Comparison of ENCODE assay signal across 20 cellular contexts in genomic region chr3:37181766-37182165, GRCh38. TPM values are rescaled to one million over a fixed set of nuclear protein-coding genes. Genes with fewer than 3 reads are reported as not detected.
DNase-seq lines count a peak whose midpoint lies in the region; ATAC-seq and TF ChIP-seq lines count a peak whose summit lies in the region.
"Had no signal": no experiment of that assay in that cellular context is flagged by ENCODE, and none has a peak within 500 bp of the region (broad histone marks: within the 10 kb centered on the region; RNA-seq: fewer than 3 reads in every experiment).

No MANE protein-coding gene starts in this region.

- H3K9me3 ChIP-seq in neuronal stem cell (replicated peaks in 1 of 2; ENCODE audit: control insufficient read depth in 2 of 2, insufficient read depth in 1 of 2, low read depth in 1 of 2, low read length in 2 of 2), result no peaks in the 10 kb centered on the region
- H3K9me3 ChIP-seq: spleen, uterus had no signal

- peaks cover 3% of the 10 kb centered on the region for H3K79me1 ChIP-seq in neuronal stem cell (ENCODE audit: low read depth, low read length)

- no peak overlapping the region for H2AK5ac ChIP-seq in neuronal stem cell (ENCODE audit: low read depth, low read length)

- H3K27me3 Mint-ChIP-seq in dendritic cell treated with granulocyte-macrophage colony-stimulating factor and Interleukin-4, amounts not matched to agents 40 ng/mL and 50 ng/mL, for 4 days, result no peaks in the 10 kb centered on the region
- no peaks in the 10 kb centered on the region for H3K27me3 Mint-ChIP-seq in activated CD4-positive, alpha-beta T cell treated with anti-CD3 and anti-CD28 coated beads, Interleukin-2, amount 10 ng/mL, durations not matched to agents 24 days and 14 days
- no peaks in the 10 kb centered on the region for H3K27me3 Mint-ChIP-seq in GM23338 (ENCODE audit: insufficient read depth, low read depth, poor library complexity)
- H3K27me3 Mint-ChIP-seq: activated CD4-positive, alpha-beta memory T cell treated with anti-CD3 and anti-CD28 coated beads, Interleukin-2, amount 10 ng/mL, durations not matched to agents 7 days and 5 days; IgD-negative memory B cell; stimulated activated memory B cell treated with anti-CD40 and anti-IgM and Interleukin-4, amounts not matched to agents 10 μg/mL and 1 μg/mL and 100 μg/mL, for 72 hours had no signal

- no CpG with 5 or more reads among the region's 7 CpGs for WGBS in neuronal stem cell (ENCODE audit: extremely low coverage in 2 of 2, insufficient read length in 2 of 2, insufficient replicate concordance in 1 of 2), 2 donors

- H2BK120ac ChIP-seq in neuronal stem cell (ENCODE audit: low read depth, low read length), result no peak overlapping the region

- H3K9ac ChIP-seq in neuronal stem cell (ENCODE audit: low read depth, low read length, poor library complexity), result no peak overlapping the region

- no peak overlapping the region for H2BK5ac ChIP-seq in neuronal stem cell (ENCODE audit: low read length)

- H3K4me1 ChIP-seq in neuronal stem cell (ENCODE audit: control insufficient read depth in 2 of 2, insufficient read depth in 1 of 2, low read depth in 1 of 2, low read length in 2 of 2) (peaks cover 0 to 2% of the 10 kb centered on the region in 2 donors), GM23338 (ENCODE audit: insufficient read depth) (peaks cover 9% of the 10 kb centered on the region; the same call in 1 of the 2 replicates)

- peaks cover 8% of the 10 kb centered on the region for H3K36me3 Mint-ChIP-seq in dendritic cell treated with granulocyte-macrophage colony-stimulating factor and Interleukin-4, amounts not matched to agents 40 ng/mL and 50 ng/mL, for 4 days (ENCODE audit: low read depth)
- H3K36me3 Mint-ChIP-seq in activated CD4-positive, alpha-beta T cell treated with anti-CD3 and anti-CD28 coated beads, Interleukin-2, amount 10 ng/mL, durations not matched to agents 24 days and 14 days (ENCODE audit: low read depth), result peaks cover 2% of the 10 kb centered on the region
- no peaks in the 10 kb centered on the region for H3K36me3 Mint-ChIP-seq in GM23338 (ENCODE audit: low read depth)
- H3K36me3 Mint-ChIP-seq: IgD-negative memory B cell; stimulated activated memory B cell treated with anti-CD40 and anti-IgM and Interleukin-4, amounts not matched to agents 10 μg/mL and 1 μg/mL and 100 μg/mL, for 72 hours had no signal

- H3K36me3 ChIP-seq in neuronal stem cell (replicated peaks in 1 of 2; ENCODE audit: control insufficient read depth in 2 of 2, insufficient read depth in 2 of 2, low read length in 2 of 2) (peaks cover 0 to 11% of the 10 kb centered on the region in 2 donors), GM23338 (ENCODE audit: insufficient read depth) (no peaks in the 10 kb centered on the region)
- H3K36me3 ChIP-seq: spleen, uterus had no signal

- no peak overlapping the region for H3K23ac ChIP-seq in neuronal stem cell (ENCODE audit: low read depth, low read length, poor library complexity)

- H3K4me3 ChIP-seq in AG10803 (ENCODE audit: low read length), result no peak overlapping the region
- no peak overlapping the region for H3K4me3 ChIP-seq in neuronal stem cell (ENCODE audit: low read length in 2 of 2)
- H3K4me3 ChIP-seq in GM23338, result no peak overlapping the region
- H3K4me3 ChIP-seq: spleen, uterus had no signal

- H3K27ac ChIP-seq in neuronal stem cell (replicated peaks; ENCODE audit: low read length) (no peak overlapping the region), GM23338 (ENCODE audit: low read depth) (no peak overlapping the region)

- intact Hi-C loops in dendritic cell treated with granulocyte-macrophage colony-stimulating factor and Interleukin-4, amounts not matched to agents 40 ng/mL and 50 ng/mL, for 4 days (cut with micrococcal nuclease), result no loop called here
- intact Hi-C loops in activated CD4-positive, alpha-beta T cell treated with anti-CD3 and anti-CD28 coated beads, Interleukin-2, amount 10 ng/mL, durations not matched to agents 24 days and 14 days (cut with micrococcal nuclease), result no loop called here

- DNase-seq in AG10803 (ENCODE audit: low read depth) (peak; percentile 63), OCI-M1 (lab: John Stamatoyannopoulos, UW) (peak; percentile 29), neuronal stem cell (ENCODE audit: low spot score) (no peak), NAMALWA (ENCODE audit: low spot score) (no peak), GM23338 (ENCODE audit: low spot score) (no peak), left lobe of liver (ENCODE audit: low spot score) (no peak)
- DNase-seq in activated CD4-positive, alpha-beta T cell treated with anti-CD3 and anti-CD28 coated beads, Interleukin-2, amount 10 ng/mL, durations not matched to agents 24 days and 14 days, result no peak
- DNase-seq: activated CD4-positive, alpha-beta memory T cell treated with anti-CD3 and anti-CD28 coated beads, Interleukin-2, amount 10 ng/mL, durations not matched to agents 7 days and 5 days; amniotic stem cell; cortex of kidney; NCI-H1105; NCI-H2171; posterior cingulate gyrus; SIG-M5; spleen; uterus had no signal

- H4K20me1 ChIP-seq in GM23338 (replicated peaks; ENCODE audit: insufficient read depth), result 0 out of 2 replicates have a peak, but pooled peaks cover 3% of the 10 kb centered on the region

- no peak overlapping the region for H3K18ac ChIP-seq in neuronal stem cell (ENCODE audit: low read length)

- ATAC-seq in GM23338 (no peak), left lobe of liver (no peak)
- ATAC-seq: stimulated activated memory B cell treated with anti-CD40 and anti-IgM and Interleukin-4, amounts not matched to agents 10 μg/mL and 1 μg/mL and 100 μg/mL, for 72 hours had no signal

- no peak overlapping the region for H3K4ac ChIP-seq in neuronal stem cell (ENCODE audit: low read length)

- no peaks in the 10 kb centered on the region for H3K9me3 Mint-ChIP-seq in dendritic cell treated with granulocyte-macrophage colony-stimulating factor and Interleukin-4, amounts not matched to agents 40 ng/mL and 50 ng/mL, for 4 days
- no peaks in the 10 kb centered on the region for H3K9me3 Mint-ChIP-seq in activated CD4-positive, alpha-beta T cell treated with anti-CD3 and anti-CD28 coated beads, Interleukin-2, amount 10 ng/mL, durations not matched to agents 24 days and 14 days
- H3K9me3 Mint-ChIP-seq in GM23338, result no peaks in the 10 kb centered on the region
- H3K9me3 Mint-ChIP-seq: activated CD4-positive, alpha-beta memory T cell treated with anti-CD3 and anti-CD28 coated beads, Interleukin-2, amount 10 ng/mL, durations not matched to agents 7 days and 5 days; activated T-helper 1 cell treated with anti-CD3 and anti-CD28 coated beads, Interleukin-12 subunit alpha, Interleukin-12 subunit beta, Interleukin-2, Interleukin-4 antibody, amounts not matched to agents 30 ng/mL and 10 ng/mL and 1 ng/mL, durations not matched to agents 14 hours and 24 hours and 36 hours; IgD-negative memory B cell; stimulated activated memory B cell treated with anti-CD40 and anti-IgM and Interleukin-4, amounts not matched to agents 10 μg/mL and 1 μg/mL and 100 μg/mL, for 72 hours had no signal

- peaks cover 36% of the 10 kb centered on the region for H3K4me1 Mint-ChIP-seq in dendritic cell treated with granulocyte-macrophage colony-stimulating factor and Interleukin-4, amounts not matched to agents 40 ng/mL and 50 ng/mL, for 4 days (ENCODE audit: low read depth)
- H3K4me1 Mint-ChIP-seq in activated CD4-positive, alpha-beta T cell treated with anti-CD3 and anti-CD28 coated beads, Interleukin-2, amount 10 ng/mL, durations not matched to agents 24 days and 14 days, result peaks cover 30% of the 10 kb centered on the region
- peaks cover 4% of the 10 kb centered on the region; the same call in 2 of the 3 replicates for H3K4me1 Mint-ChIP-seq in GM23338

- H2BK15ac ChIP-seq in neuronal stem cell (ENCODE audit: low read length), result no peak overlapping the region

- H3K27me3 ChIP-seq in neuronal stem cell (ENCODE audit: control insufficient read depth in 3 of 3, insufficient read depth in 3 of 3, low read depth in 1 of 3, low read length in 3 of 3) (no peaks in the 10 kb centered on the region), GM23338 (ENCODE audit: insufficient read depth) (no peaks in the 10 kb centered on the region)
- H3K27me3 ChIP-seq: spleen, uterus had no signal

- H3F3A ChIP-seq in GM23338 (replicated peaks; ENCODE audit: low read depth), result no peaks in the 10 kb centered on the region

- H3K9me2 ChIP-seq in GM23338 (ENCODE audit: insufficient read depth), result no peaks in the 10 kb centered on the region

- no peak overlapping the region for H3K14ac ChIP-seq in neuronal stem cell (ENCODE audit: low read length)

- peaks cover 19% of the 10 kb centered on the region for H3K79me2 ChIP-seq in GM23338 (replicated peaks; ENCODE audit: insufficient read depth)

- no peak overlapping the region for H2BK12ac ChIP-seq in neuronal stem cell (ENCODE audit: low read length)

- no peak for TF ChIP-seq CTCF in AG10803 (conservative IDR thresholded peaks at IDR 0.05; ENCODE audit: low read length)
- no peak for TF ChIP-seq CTCF in GM23338 (conservative IDR thresholded peaks at IDR 0.05; ENCODE audit: low read depth in 2 of 2)

- H4K8ac ChIP-seq in neuronal stem cell (ENCODE audit: low read depth, low read length), result peak overlapping the region; percentile 77

- H4K91ac ChIP-seq in neuronal stem cell (ENCODE audit: low read depth, low read length, poor library complexity), result no peak overlapping the region

- H3K27ac Mint-ChIP-seq in dendritic cell treated with granulocyte-macrophage colony-stimulating factor and Interleukin-4, amounts not matched to agents 40 ng/mL and 50 ng/mL, for 4 days, result peak overlapping the region; percentile 57
- H3K27ac Mint-ChIP-seq in activated CD4-positive, alpha-beta T cell treated with anti-CD3 and anti-CD28 coated beads, Interleukin-2, amount 10 ng/mL, durations not matched to agents 24 days and 14 days, result no peak overlapping the region
- H3K27ac Mint-ChIP-seq in GM23338, result no peak overlapping the region
- H3K27ac Mint-ChIP-seq: activated CD4-positive, alpha-beta memory T cell treated with anti-CD3 and anti-CD28 coated beads, Interleukin-2, amount 10 ng/mL, durations not matched to agents 7 days and 5 days; activated T-helper 1 cell treated with anti-CD3 and anti-CD28 coated beads, Interleukin-12 subunit alpha, Interleukin-12 subunit beta, Interleukin-2, Interleukin-4 antibody, amounts not matched to agents 30 ng/mL and 10 ng/mL and 1 ng/mL, durations not matched to agents 14 hours and 24 hours and 36 hours; stimulated activated memory B cell treated with anti-CD40 and anti-IgM and Interleukin-4, amounts not matched to agents 10 μg/mL and 1 μg/mL and 100 μg/mL, for 72 hours had no signal

- H2AFZ ChIP-seq in neuronal stem cell (ENCODE audit: low read length) (no peak overlapping the region), GM23338 (no peak overlapping the region)

- H3K4me3 Mint-ChIP-seq in dendritic cell treated with granulocyte-macrophage colony-stimulating factor and Interleukin-4, amounts not matched to agents 40 ng/mL and 50 ng/mL, for 4 days, result no peak overlapping the region
- H3K4me3 Mint-ChIP-seq in activated CD4-positive, alpha-beta T cell treated with anti-CD3 and anti-CD28 coated beads, Interleukin-2, amount 10 ng/mL, durations not matched to agents 24 days and 14 days, result no peak overlapping the region
- H3K4me3 Mint-ChIP-seq in GM23338, result no peak overlapping the region
- H3K4me3 Mint-ChIP-seq: activated CD4-positive, alpha-beta memory T cell treated with anti-CD3 and anti-CD28 coated beads, Interleukin-2, amount 10 ng/mL, durations not matched to agents 7 days and 5 days; activated T-helper 1 cell treated with anti-CD3 and anti-CD28 coated beads, Interleukin-12 subunit alpha, Interleukin-12 subunit beta, Interleukin-2, Interleukin-4 antibody, amounts not matched to agents 30 ng/mL and 10 ng/mL and 1 ng/mL, durations not matched to agents 14 hours and 24 hours and 36 hours; IgD-negative memory B cell; stimulated activated memory B cell treated with anti-CD40 and anti-IgM and Interleukin-4, amounts not matched to agents 10 μg/mL and 1 μg/mL and 100 μg/mL, for 72 hours had no signal

- no peak overlapping the region for H3K4me2 ChIP-seq in neuronal stem cell (ENCODE audit: insufficient read depth, low read length, poor library complexity, severe bottlenecking)
- H3K4me2 ChIP-seq in GM23338, result no peak overlapping the region

RNA-seq across cellular contexts. Expression of gene LRRFIP2, which starts 7.4 kb away (rescaled TPM):
- polyA plus RNA-seq in neuronal stem cell (2013, experiment 1 of 2), result 24.2 TPM
- 26.6 TPM for polyA plus RNA-seq in neuronal stem cell (2013, experiment 2 of 2)
- total RNA-seq in activated CD4-positive, alpha-beta T cell treated with anti-CD3 and anti-CD28 coated beads, Interleukin-2, amount 10 ng/mL, durations not matched to agents 24 days and 14 days, result 22.5 and 23.3 TPM in 2 replicates
- total RNA-seq in GM23338 (2014; rRNA removed; shearing (Covaris generic)), result 27.5 and 29.0 TPM in 2 replicates
- polyA plus RNA-seq in GM23338 (2016; fragmentation: Nextera tagmentation; extraction: Ambion mirVana), result 20.3 TPM in 2 replicates
- 34.7 TPM for total RNA-seq in left lobe of liver

Comparison
In these comparisons a context has a peak if more than half of its experiments do, and no peak if none do; other contexts are left out.
1. DNase-seq: peak in AG10803 (single experiment) and OCI-M1 (single experiment); none in neuronal stem cell (single experiment), activated CD4-positive, alpha-beta T cell treated with anti-CD3 and anti-CD28 coated beads, Interleukin-2, amount 10 ng/mL, durations not matched to agents 24 days and 14 days (single experiment), NAMALWA (single experiment), GM23338 (single experiment) and left lobe of liver (single experiment).